1 cellular context compared by ENCODE assay signal in genomic region chr11:96221244-96222070, GRCh38.
TF ChIP-seq lines count a peak whose summit lies in the region.

No MANE protein-coding gene starts in this region.

TF ChIP-seq in IMR-90, 13 proteins besides CTCF, POLR2A, EP300 and RAD21:
- TF ChIP-seq NFE2L2 (IDR thresholded peaks at IDR 0.05; ENCODE audit: low read depth, low read length) (no peak), MXI1 (IDR thresholded peaks at IDR 0.05; ENCODE audit: borderline replicate concordance, low read depth, low read length) (no peak), CEBPB (IDR thresholded peaks at IDR 0.05; ENCODE audit: low read depth, low read length) (no peak), MAFK (IDR thresholded peaks at IDR 0.05; ENCODE audit: low read depth, low read length) (no peak), BHLHE40 (IDR thresholded peaks at IDR 0.05; ENCODE audit: low read depth, low read length) (no peak), MAZ (IDR thresholded peaks at IDR 0.05; ENCODE audit: borderline replicate concordance, low read depth, low read length) (no peak), CHD1 (IDR thresholded peaks at IDR 0.05; ENCODE audit: low read depth, low read length) (no peak), RFX5 (IDR thresholded peaks at IDR 0.05; ENCODE audit: low read depth, low read length) (no peak), SMC3 (IDR thresholded peaks at IDR 0.05; ENCODE audit: low read depth, low read length) (no peak), FOS (IDR thresholded peaks at IDR 0.05; ENCODE audit: low read depth, low read length) (no peak), RCOR1 (IDR thresholded peaks at IDR 0.05; ENCODE audit: insufficient replicate concordance, low read length) (no peak)
- TF ChIP-seq, protein P1, sequence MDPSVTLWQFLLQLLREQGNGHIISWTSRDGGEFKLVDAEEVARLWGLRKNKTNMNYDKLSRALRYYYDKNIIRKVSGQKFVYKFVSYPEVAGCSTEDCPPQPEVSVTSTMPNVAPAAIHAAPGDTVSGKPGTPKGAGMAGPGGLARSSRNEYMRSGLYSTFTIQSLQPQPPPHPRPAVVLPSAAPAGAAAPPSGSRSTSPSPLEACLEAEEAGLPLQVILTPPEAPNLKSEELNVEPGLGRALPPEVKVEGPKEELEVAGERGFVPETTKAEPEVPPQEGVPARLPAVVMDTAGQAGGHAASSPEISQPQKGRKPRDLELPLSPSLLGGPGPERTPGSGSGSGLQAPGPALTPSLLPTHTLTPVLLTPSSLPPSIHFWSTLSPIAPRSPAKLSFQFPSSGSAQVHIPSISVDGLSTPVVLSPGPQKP (IDR thresholded peaks at IDR 0.05; ENCODE audit: borderline replicate concordance, low read depth, low read length) = no peak
- TF ChIP-seq, protein P2, sequence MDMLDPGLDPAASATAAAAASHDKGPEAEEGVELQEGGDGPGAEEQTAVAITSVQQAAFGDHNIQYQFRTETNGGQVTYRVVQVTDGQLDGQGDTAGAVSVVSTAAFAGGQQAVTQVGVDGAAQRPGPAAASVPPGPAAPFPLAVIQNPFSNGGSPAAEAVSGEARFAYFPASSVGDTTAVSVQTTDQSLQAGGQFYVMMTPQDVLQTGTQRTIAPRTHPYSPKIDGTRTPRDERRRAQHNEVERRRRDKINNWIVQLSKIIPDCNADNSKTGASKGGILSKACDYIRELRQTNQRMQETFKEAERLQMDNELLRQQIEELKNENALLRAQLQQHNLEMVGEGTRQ (IDR thresholded peaks at IDR 0.05; ENCODE audit: low read depth, low read length) = no peak
